In genomic region chr2:128321421-128321775, GRCh38 we compare ENCODE assay signal across 8 cellular contexts. TPM values are rescaled to one million over a fixed set of nuclear protein-coding genes. Genes with fewer than 3 reads are reported as not detected.
DNase-seq lines count a peak whose midpoint lies in the region; ATAC-seq, FAIRE-seq and TF ChIP-seq lines count a peak whose summit lies in the region.

No MANE protein-coding gene starts in this region.

- peaks cover 22% of the 10 kb centered on the region for H3K4me1 ChIP-seq in astrocyte (ENCODE audit: insufficient read depth, low read length)
- peaks cover 35% of the 10 kb centered on the region for H3K4me1 ChIP-seq in mesenchymal stem cell (ENCODE audit: control insufficient read depth, insufficient read depth, low read depth, low read length)

- 68% methylated on average over 15 of the region's 15 CpGs for WGBS in mesenchymal stem cell

- H3K4me3 ChIP-seq in astrocyte (ENCODE audit: insufficient read depth, low read depth, low read length) (no peak overlapping the region), mesenchymal stem cell (ENCODE audit: insufficient read depth in 1 of 2, low read depth in 1 of 2, low read length in 2 of 2) (peak overlapping the region in 1 of 2 experiments; percentile 44)

- peak overlapping the region; percentile 69 for H3K4me3 Mint-ChIP-seq in astrocyte (ENCODE audit: unreplicated experiment)
- peak overlapping the region; percentile 85 for H3K4me3 Mint-ChIP-seq in type B pancreatic cell

- no peak overlapping the region for H2AK5ac ChIP-seq in mesenchymal stem cell (ENCODE audit: low read length, severe bottlenecking)

- H2BK120ac ChIP-seq in mesenchymal stem cell (ENCODE audit: low read depth, low read length): peak overlapping the region; percentile 0

- no peak for FAIRE-seq in astrocyte (lab: Jason Lieb, UNC)

- H3K27me3 Mint-ChIP-seq in astrocyte (ENCODE audit: low read depth, unreplicated experiment) (peaks cover 18% of the 10 kb centered on the region), type B pancreatic cell (peaks cover 4% of the 10 kb centered on the region)

- H3K36me3 ChIP-seq in astrocyte (ENCODE audit: insufficient read depth, low read length): no peaks in the 10 kb centered on the region
- H3K36me3 ChIP-seq in mesenchymal stem cell (ENCODE audit: control insufficient read depth in 1 of 2, insufficient read depth in 2 of 2, low read depth in 1 of 2, low read length in 2 of 2): peaks cover 0 to 1% of the 10 kb centered on the region in 2 experiments

- peak overlapping the region in 1 of 2 experiments; percentile 46 for H3K18ac ChIP-seq in mesenchymal stem cell (ENCODE audit: low read depth in 1 of 2, low read length in 2 of 2)

- H3K27ac ChIP-seq in astrocyte (ENCODE audit: low read depth, low read length) (no peak overlapping the region), mesenchymal stem cell (ENCODE audit: low read length, poor library complexity, severe bottlenecking) (no peak overlapping the region)

- H2BK5ac ChIP-seq in mesenchymal stem cell (ENCODE audit: low read depth, low read length, poor library complexity, severe bottlenecking): no peak overlapping the region

- H3K4ac ChIP-seq in mesenchymal stem cell (ENCODE audit: low read depth in 1 of 2, low read length in 2 of 2): peak overlapping the region in 1 of 2 experiments; percentile 82

- H3K9me3 ChIP-seq in astrocyte (ENCODE audit: insufficient read depth, low read depth, low read length): no peaks in the 10 kb centered on the region
- H3K9me3 ChIP-seq in mesenchymal stem cell (ENCODE audit: control insufficient read depth, low read length): no peaks in the 10 kb centered on the region

- TF ChIP-seq CTCF in astrocyte (IDR thresholded peaks at IDR 0.05; ENCODE audit: insufficient read depth, low read depth, low read length) (no peak), type B pancreatic cell (conservative IDR thresholded peaks at IDR 0.05) (no peak), GM13977 (IDR thresholded peaks at IDR 0.05; ENCODE audit: extremely low read depth, insufficient read depth, missing control alignments) (no peak)

- H2BK15ac ChIP-seq in mesenchymal stem cell (ENCODE audit: low read depth, poor library complexity, severe bottlenecking): no peak overlapping the region

- DNase-seq in activated effector memory CD4-positive, alpha-beta T cell treated with anti-CD3 and anti-CD28 coated beads, Interleukin-2, amount 50 U/mL, for 16 hours: peak; percentile 62
- no peak for DNase-seq in activated effector memory CD4-positive, alpha-beta T cell treated with Interleukin-2 at 50 U/mL for 16 hours
- no peak for DNase-seq in astrocyte (ENCODE audit: low read depth)
- DNase-seq in mesenchymal stem cell: peak; percentile 39
- DNase-seq in type B pancreatic cell (ENCODE audit: extremely low spot score, unreplicated experiment): no peak
- no peak for DNase-seq in GM13977 (ENCODE audit: low spot score)
- no peak for DNase-seq in mesenteric fat pad (ENCODE audit: low spot score)

- H2AFZ ChIP-seq in astrocyte (ENCODE audit: low read depth, low read length): no peak overlapping the region
- H2AFZ ChIP-seq in mesenchymal stem cell (ENCODE audit: low read depth, low read length): no peak overlapping the region

- peaks cover 14% of the 10 kb centered on the region for H4K20me1 ChIP-seq in astrocyte (ENCODE audit: insufficient read depth, low read length)

- H3K79me1 ChIP-seq in mesenchymal stem cell (replicated peaks; ENCODE audit: low read length, poor library complexity, severe bottlenecking): peaks cover 13% of the 10 kb centered on the region

- peak overlapping the region in 1 of 2 experiments; percentile 80 for H3K23ac ChIP-seq in mesenchymal stem cell (ENCODE audit: low read length in 2 of 2)

- H2BK12ac ChIP-seq in mesenchymal stem cell (ENCODE audit: low read length in 2 of 2): peak overlapping the region in 1 of 2 experiments; percentile 84

- peak overlapping the region; percentile 3 for H3K9ac ChIP-seq in astrocyte (ENCODE audit: low read length)
- peak overlapping the region; percentile 41 for H3K9ac ChIP-seq in mesenchymal stem cell (ENCODE audit: low read length)

- peak overlapping the region; percentile 56 for H4K91ac ChIP-seq in mesenchymal stem cell (ENCODE audit: low read length)

- H3K27ac Mint-ChIP-seq in astrocyte (ENCODE audit: unreplicated experiment) (peak overlapping the region; percentile 79), type B pancreatic cell (peak overlapping the region; percentile 64)

- H3K14ac ChIP-seq in mesenchymal stem cell (ENCODE audit: low read length in 2 of 2): no peak overlapping the region

- in situ Hi-C loops in GM13977 (cut with MboI; ENCODE audit: low pct_unique_long_range_greater_than_20kb, low sequenced_read_pairs, unreplicated experiment): no loop called here

- peak overlapping the region; percentile 78 for H4K8ac ChIP-seq in mesenchymal stem cell (ENCODE audit: low read length)

- H3K4me1 Mint-ChIP-seq in astrocyte (ENCODE audit: low read depth, unreplicated experiment) (peaks cover 4% of the 10 kb centered on the region), type B pancreatic cell (ENCODE audit: unreplicated experiment) (peaks cover 22% of the 10 kb centered on the region)

- H3K27me3 ChIP-seq in astrocyte (ENCODE audit: insufficient read depth, low read length): no peaks in the 10 kb centered on the region
- peaks cover 0 to 8% of the 10 kb centered on the region in 2 experiments for H3K27me3 ChIP-seq in mesenchymal stem cell (ENCODE audit: control insufficient read depth in 1 of 2, insufficient read depth in 1 of 2, low read length in 2 of 2)

- H3K36me3 Mint-ChIP-seq in astrocyte (ENCODE audit: low read depth, unreplicated experiment) (peaks cover 2% of the 10 kb centered on the region), type B pancreatic cell (no peaks in the 10 kb centered on the region)

- ATAC-seq in HG02840 (IDR thresholded peaks at IDR 0.05; ENCODE audit: low FRiP score, unreplicated experiment): no peak

- H3K4me2 ChIP-seq in astrocyte (ENCODE audit: low read length) (peak overlapping the region; percentile 94), mesenchymal stem cell (ENCODE audit: low read length, poor library complexity, severe bottlenecking) (no peak overlapping the region)

- H3K9me3 Mint-ChIP-seq in astrocyte (ENCODE audit: unreplicated experiment) (no peaks in the 10 kb centered on the region), type B pancreatic cell (no peaks in the 10 kb centered on the region)

- H3K79me2 ChIP-seq in astrocyte (ENCODE audit: insufficient read depth, low read length): peaks cover 15% of the 10 kb centered on the region

RNA-seq across cellular contexts. Expression of gene HS6ST1, which starts 2.7 kb away (rescaled TPM):
- total RNA-seq in astrocyte: 20.5 and 20.9 TPM in 2 replicates
- polyA plus RNA-seq in mesenchymal stem cell (2013, experiment 1 of 2): 37.7 TPM
- 37.3 TPM for polyA plus RNA-seq in mesenchymal stem cell (2013, experiment 2 of 2)
- total RNA-seq in type B pancreatic cell (ENCODE audit: low replicate concordance): 64.9 and 75.2 TPM in 2 replicates
- total RNA-seq in mesenteric fat pad: 38.4 TPM

Comparison
In these comparisons a context has a peak if more than half of its experiments do, and no peak if none do; other contexts are left out.
1. DNase-seq: peak in activated effector memory CD4-positive, alpha-beta T cell treated with anti-CD3 and anti-CD28 coated beads, Interleukin-2, amount 50 U/mL, for 16 hours (single experiment) and mesenchymal stem cell (single experiment); none in activated effector memory CD4-positive, alpha-beta T cell treated with Interleukin-2 at 50 U/mL for 16 hours (single experiment), astrocyte (single experiment), type B pancreatic cell (single experiment), GM13977 (single experiment) and mesenteric fat pad (single experiment).